32 cellular contexts compared by ENCODE assay signal in genomic region chr7:3206101-3206500, GRCh38.
"Had no signal": no experiment of that assay in that cellular context is flagged by ENCODE, and none has a peak within 500 bp of the region (broad histone marks: within the 10 kb centered on the region; RNA-seq: fewer than 3 reads in every experiment).

No MANE protein-coding gene starts in this region.

- DNase-seq: activated B cell treated with CpG ODN at 0.5 μM for 24 hours; activated CD4-positive, alpha-beta memory T cell treated with anti-CD3 and anti-CD28 coated beads for 36 hours; activated CD4-positive, alpha-beta T cell treated with anti-CD3 and anti-CD28 coated beads for 4 hours; activated CD4-positive, alpha-beta T cell treated with anti-CD3 and anti-CD28 coated beads, Interleukin-2, amount 50 U/mL, for 1 hour; activated CD4-positive, CD25-positive, alpha-beta regulatory T cell treated with anti-CD3 and anti-CD28 coated beads, Interleukin-2, amount 50 U/mL, for 72 hours; activated gamma-delta T cell treated with Interleukin-2 at 50 U/mL for 16 hours; activated naive CD4-positive, alpha-beta T cell treated with anti-CD3 and anti-CD28 coated beads for 36 hours; activated T-cell treated with anti-CD3 and anti-CD28 coated beads for 4 hours; activated T-cell treated with anti-CD3 and anti-CD28 coated beads, Interleukin-2, amount 50 U/mL, for 4 hours; adrenal gland; body of pancreas; MM.1S; MV-4-11; NCI-H1092; NCI-H1436 treated with DMSO at 0.1 percent for 48 hours; NCI-H1694 treated with DMSO at 0.1 percent for 48 hours; NCI-H2029; NCI-H510A; NCI-H526; NCI-H748 treated with DMSO at 0.1 percent for 48 hours; NK-92 treated with Interleukin-12 subunit alpha and Interleukin-12 subunit beta, amount 100 ng/mL, for 24 hours; PC-3; SW 1271; T-helper 1 cell; T-helper 2 cell; T-helper 9 cell had no signal

- H3K4me3 ChIP-seq: adrenal gland, body of pancreas, breast epithelium had no signal

- ATAC-seq: activated naive CD4-positive, alpha-beta T cell treated with anti-CD3 and anti-CD28 coated beads, Interleukin-2, amount 50 U/mL, for 72 hours; activated T-cell treated with anti-CD3 and anti-CD28 coated beads, Interleukin-2, amount 50 U/mL, for 4 hours; body of pancreas; PC-3; Right ventricle myocardium inferior had no signal

- H3K27me3 ChIP-seq: adrenal gland, body of pancreas, breast epithelium had no signal

- H3K27ac ChIP-seq: adrenal gland, breast epithelium, KMS-11, RWPE1, VCaP had no signal

- H3K9me3 ChIP-seq: adrenal gland, body of pancreas, breast epithelium had no signal

- H3K4me1 ChIP-seq: adrenal gland, breast epithelium had no signal

- H3K36me3 ChIP-seq: adrenal gland, breast epithelium had no signal
